ENCODE assay signal across 19 cellular contexts in genomic region chr6:125983246-125983945, GRCh38. TPM values are rescaled to one million over a fixed set of nuclear protein-coding genes. Genes with fewer than 3 reads are reported as not detected.
A peak's percentile ranks its signal among the peaks of the same experiment; 100 is the strongest.
DNase-seq lines count a peak whose midpoint lies in the region; ATAC-seq and TF ChIP-seq lines count a peak whose summit lies in the region.
"Had no signal": no experiment of that assay in that cellular context is flagged by ENCODE, and none has a peak within 500 bp of the region (broad histone marks: within the 10 kb centered on the region; RNA-seq: fewer than 3 reads in every experiment).

No MANE protein-coding gene starts in this region.

- H3K36me3 ChIP-seq in SJSA1: 0 out of 2 replicates have a peak, but pooled peaks cover 3% of the 10 kb centered on the region
- no peaks in the 10 kb centered on the region for H3K36me3 ChIP-seq in CD8-positive, alpha-beta T cell (ENCODE audit: insufficient read depth, low read length)
- H3K36me3 ChIP-seq: right lobe of liver had no signal

- POLR2A ChIA-PET in CD8-positive, alpha-beta T cell (lab: Charles Lee): no interaction called here

- H3K9me3 ChIP-seq in SJSA1 (replicated peaks): no peaks in the 10 kb centered on the region
- H3K9me3 ChIP-seq in CD8-positive, alpha-beta T cell (ENCODE audit: low read length): no peaks in the 10 kb centered on the region
- H3K9me3 ChIP-seq: heart left ventricle, right lobe of liver had no signal

- no peak overlapping the region for H3K4me3 ChIP-seq in SJSA1
- no peak overlapping the region for H3K4me3 ChIP-seq in CD8-positive, alpha-beta T cell (ENCODE audit: low read depth, low read length)
- H3K4me3 ChIP-seq: heart left ventricle, right lobe of liver had no signal

- peaks cover 33% of the 10 kb centered on the region for H3K4me1 ChIP-seq in SJSA1 (replicated peaks)
- peaks cover 20% of the 10 kb centered on the region for H3K4me1 ChIP-seq in CD8-positive, alpha-beta T cell (ENCODE audit: insufficient read depth, low read length)

- no peak for TF ChIP-seq CTCF in CD8-positive, alpha-beta T cell (IDR thresholded peaks at IDR 0.05)

- no peaks in the 10 kb centered on the region for H3K4me1 Mint-ChIP-seq in CD8-positive, alpha-beta T cell (ENCODE audit: low read depth)

- no peak overlapping the region for H3K27ac Mint-ChIP-seq in CD8-positive, alpha-beta T cell
- H3K27ac Mint-ChIP-seq: activated CD4-positive, alpha-beta T cell treated with anti-CD3 and anti-CD28 coated beads, Interleukin-2, amount 10 ng/mL, durations not matched to agents 7 days and 5 days; nephron; T-helper 1 cell treated with Interleukin-12 subunit alpha and Interleukin-12 subunit beta and Interleukin-4 antibody, amounts not matched to agents 30 μg/mL and 1 μg/mL, for 36 hours had no signal

- CTCF ChIA-PET in CD8-positive, alpha-beta T cell (lab: Charles Lee): interaction anchor here (1.3 to 7.2 kb wide), 3 partner anchors 9 to 27 kb away, joined by 3 to 38 read pairs (median 3); partner anchors contain the start of gene HINT3

- DNase-seq in DMS 273 (lab: John Stamatoyannopoulos, UW; ENCODE audit: unreplicated experiment) (peak; percentile 44), DMS 273 treated with DMSO at 0.1 percent for 48 hours (lab: John Stamatoyannopoulos, UW) (no peak), SJSA1 (ENCODE audit: low read depth in 1 of 2, low spot score in 2 of 2) (peak in 1 of 2 experiments; percentile 75), fibroblast of peridontal ligament (ENCODE audit: extremely low read depth) (peak; percentile 95), stromal cell of bone marrow (ENCODE audit: low read depth) (peak; percentile 79), medulla oblongata (ENCODE audit: extremely low spot score) (no peak)
- DNase-seq in CD8-positive, alpha-beta T cell: no peak
- DNase-seq: activated CD4-positive, alpha-beta T cell treated with anti-CD3 and anti-CD28 coated beads, Interleukin-2, amount 10 ng/mL, durations not matched to agents 7 days and 5 days; activated T-cell treated with anti-CD3 and anti-CD28 coated beads, Interleukin-2, amount 50 U/mL, for 48 hours; amniotic stem cell; DMS153; heart left ventricle; NCI-H446; right lobe of liver had no signal

- H3K27me3 Mint-ChIP-seq in CD8-positive, alpha-beta T cell (ENCODE audit: low read depth): no peaks in the 10 kb centered on the region
- H3K27me3 Mint-ChIP-seq: activated CD4-positive, alpha-beta T cell treated with anti-CD3 and anti-CD28 coated beads, Interleukin-2, amount 10 ng/mL, durations not matched to agents 7 days and 5 days had no signal

- no peak overlapping the region for H3K4me3 Mint-ChIP-seq in CD8-positive, alpha-beta T cell
- H3K4me3 Mint-ChIP-seq: activated CD4-positive, alpha-beta T cell treated with anti-CD3 and anti-CD28 coated beads, Interleukin-2, amount 10 ng/mL, durations not matched to agents 7 days and 5 days; T-helper 1 cell treated with Interleukin-12 subunit alpha and Interleukin-12 subunit beta and Interleukin-4 antibody, amounts not matched to agents 30 μg/mL and 1 μg/mL, for 36 hours had no signal

- no peaks in the 10 kb centered on the region for H3K9me3 Mint-ChIP-seq in CD8-positive, alpha-beta T cell
- H3K9me3 Mint-ChIP-seq: activated CD4-positive, alpha-beta T cell treated with anti-CD3 and anti-CD28 coated beads, Interleukin-2, amount 10 ng/mL, durations not matched to agents 7 days and 5 days; nephron; T-helper 1 cell treated with Interleukin-12 subunit alpha and Interleukin-12 subunit beta and Interleukin-4 antibody, amounts not matched to agents 30 μg/mL and 1 μg/mL, for 36 hours had no signal

- intact Hi-C loops in CD8-positive, alpha-beta T cell (cut with DNase I, micrococcal nuclease): loop anchor here in 1 of 2 experiments (10.0 kb wide), 1 partner anchor 189 kb away; the partner anchor contains the start of gene NCOA7

- H3K27ac ChIP-seq in SJSA1: peak overlapping the region; percentile 80
- no peak overlapping the region for H3K27ac ChIP-seq in CD8-positive, alpha-beta T cell (ENCODE audit: low read depth, low read length)
- H3K27ac ChIP-seq: 22Rv1, heart left ventricle, right lobe of liver had no signal

- peaks cover 7% of the 10 kb centered on the region for H3K36me3 Mint-ChIP-seq in CD8-positive, alpha-beta T cell

- no peak for ATAC-seq in CD8-positive, alpha-beta T cell
- no peak for ATAC-seq in GM19351 (IDR thresholded peaks at IDR 0.05; ENCODE audit: unreplicated experiment)
- ATAC-seq: heart left ventricle, left lobe of liver, right lobe of liver had no signal

- no peaks in the 10 kb centered on the region for H3K27me3 ChIP-seq in SJSA1 (replicated peaks)
- H3K27me3 ChIP-seq in CD8-positive, alpha-beta T cell (ENCODE audit: insufficient read depth, low read length): no peaks in the 10 kb centered on the region
- H3K27me3 ChIP-seq: heart left ventricle, right lobe of liver had no signal

RNA-seq across cellular contexts. Expression of gene TRMT11, which starts 2.9 kb away (rescaled TPM):
- 24.1 and 28.3 TPM in 2 replicates for total RNA-seq in SJSA1 (2014; rRNA removed; shearing (Covaris generic))
- total RNA-seq in CD8-positive, alpha-beta T cell: 10 to 100 TPM; 19.0 to 19.4 TPM

RNA-seq across cellular contexts. Expression of gene HINT3, which starts 26.8 kb away (rescaled TPM):
- 16.9 and 26.2 TPM in 2 replicates for total RNA-seq in SJSA1 (2014; rRNA removed; shearing (Covaris generic))
- 10 to 100 TPM; 14.2 to 15.4 TPM for total RNA-seq in CD8-positive, alpha-beta T cell

Comparison
In these comparisons a context has a peak if more than half of its experiments do, and no peak if none do; other contexts are left out.
1. DNase-seq: peak in DMS 273 (single experiment), fibroblast of peridontal ligament (single experiment) and stromal cell of bone marrow (single experiment); none in DMS 273 treated with DMSO at 0.1 percent for 48 hours (single experiment), medulla oblongata (single experiment) and CD8-positive, alpha-beta T cell (0 of 7).